In genomic region chr6:150006961-150007464, GRCh38 we compare ENCODE assay signal across 8 cellular contexts. TPM values are rescaled to one million over a fixed set of nuclear protein-coding genes. Genes with fewer than 3 reads are reported as not detected.
DNase-seq lines count a peak whose midpoint lies in the region; ATAC-seq and TF ChIP-seq lines count a peak whose summit lies in the region.

No MANE protein-coding gene starts in this region.

- H3K9me3 ChIP-seq in PC-3 (ENCODE audit: low read length) (no peaks in the 10 kb centered on the region), psoas muscle (no peaks in the 10 kb centered on the region), tibial nerve (peaks cover 0 to 4% (median 0%) of the 10 kb centered on the region in 4 donors)

- H3K36me3 ChIP-seq in PC-3 (ENCODE audit: low read depth, low read length) (no peaks in the 10 kb centered on the region), psoas muscle (ENCODE audit: insufficient read depth in 1 of 2, low read depth in 1 of 2) (no peaks in the 10 kb centered on the region), tibial nerve (no peaks in the 10 kb centered on the region)

- POLR2A ChIA-PET in PC-3 (lab: Charles Lee; ENCODE audit: unreplicated experiment): no interaction called here

- BruUV-seq in PC-3 (replicated peaks; lab: Mats Ljungman, UMichigan): no TSS peak

- DNase-seq in AG09309 (ENCODE audit: low read depth) (no peak), PC-3 (peak; percentile 43), cerebellar cortex (ENCODE audit: low spot score) (peak; percentile 20), psoas muscle (no peak), tibial nerve (ENCODE audit: low spot score in 2 of 2) (no peak)

- H3K4me2 ChIP-seq in PC-3 (ENCODE audit: low read length): no peak overlapping the region

- H3F3A ChIP-seq in PC-3 (ENCODE audit: low read length, unreplicated experiment): no peaks in the 10 kb centered on the region

- H3K79me2 ChIP-seq in PC-3 (ENCODE audit: low read length): no peaks in the 10 kb centered on the region

- no peaks in the 10 kb centered on the region for H3K9me2 ChIP-seq in PC-3 (replicated peaks; ENCODE audit: low read length)

- ATAC-seq in GM18858 (IDR thresholded peaks at IDR 0.05; ENCODE audit: unreplicated experiment): peak; percentile 38
- ATAC-seq in PC-3: no peak
- ATAC-seq in psoas muscle: no peak
- no peak for ATAC-seq in GM18520 (IDR thresholded peaks at IDR 0.05; ENCODE audit: unreplicated experiment)
- ATAC-seq in GM19023 (IDR thresholded peaks at IDR 0.05; ENCODE audit: unreplicated experiment): no peak

- H3K4me3 ChIP-seq in AG09309 (ENCODE audit: control insufficient read depth, low read depth, low read length): no peak overlapping the region
- no peak overlapping the region for H3K4me3 ChIP-seq in PC-3 (ENCODE audit: low read length)
- H3K4me3 ChIP-seq in psoas muscle: no peak overlapping the region
- H3K4me3 ChIP-seq in tibial nerve: no peak overlapping the region

- intact Hi-C loops in PC-3 (cut with micrococcal nuclease) (no loop called here), psoas muscle (cut with DNase I) (no loop called here)

- H3K27me3 ChIP-seq in PC-3 (ENCODE audit: low read length) (no peaks in the 10 kb centered on the region), psoas muscle (ENCODE audit: insufficient read depth in 3 of 3, low read length in 2 of 3) (peaks cover 0 to 54% (median 6%) of the 10 kb centered on the region in 3 donors), tibial nerve (peaks cover 0 to 87% of the 10 kb centered on the region in 2 donors)

- WGBS in psoas muscle, 3 donors: 74 to 81% (median 76%) methylated on average over 7 of the region's 7 CpGs
- WGBS in tibial nerve, 2 donors: 67 to 72% methylated on average over 7 of the region's 7 CpGs

- peaks cover 9% of the 10 kb centered on the region for H3K4me1 ChIP-seq in PC-3 (ENCODE audit: insufficient read depth, low read length)
- H3K4me1 ChIP-seq in psoas muscle: peaks cover 7% of the 10 kb centered on the region
- peaks cover 0 to 17% (median 11%) of the 10 kb centered on the region in 4 donors for H3K4me1 ChIP-seq in tibial nerve

- no peak for TF ChIP-seq EP300 in tibial nerve (IDR thresholded peaks at IDR 0.05)

- no peak overlapping the region for H2AFZ ChIP-seq in PC-3 (ENCODE audit: low read length)

- no peak overlapping the region for H3K9ac ChIP-seq in PC-3 (ENCODE audit: low read length)

- no peak for TF ChIP-seq POLR2A in tibial nerve (IDR thresholded peaks at IDR 0.05)

- H3K27ac ChIP-seq in PC-3 (ENCODE audit: low read length): no peak overlapping the region
- H3K27ac ChIP-seq in psoas muscle: no peak overlapping the region
- no peak overlapping the region for H3K27ac ChIP-seq in tibial nerve

- TF ChIP-seq CTCF in AG09309 (IDR thresholded peaks at IDR 0.05; ENCODE audit: control insufficient read depth, insufficient read depth, low read depth, low read length, missing control alignments) (peak; percentile 61), PC-3 (conservative IDR thresholded peaks at IDR 0.05; ENCODE audit: low read depth, low read length) (peak; percentile 37; the same call in 1 of the 2 replicates), psoas muscle (IDR thresholded peaks at IDR 0.05) (peak; percentile 32), tibial nerve (IDR thresholded peaks at IDR 0.05) (peak in 2 of 5 experiments; percentile 8 to 24)

- CTCF ChIA-PET in PC-3 (lab: Charles Lee): interaction anchor here (0.6 kb wide), 1 partner anchor 309 kb away, joined by 3 read pairs; no protein-coding TSS in a partner anchor

- no peaks in the 10 kb centered on the region for H4K20me1 ChIP-seq in PC-3 (ENCODE audit: low read length)

RNA-seq across cellular contexts. Expression of gene RAET1L, which starts 18.3 kb away (rescaled TPM):
- total RNA-seq in PC-3 (2014; rRNA removed) (1.1 and 3.6 TPM in 2 replicates), psoas muscle (not detected), tibial nerve (not detected)
- under 1 TPM in 2 of 3 donors, not detected in 1; 0.06 to 0.07 TPM for polyA plus RNA-seq in psoas muscle

RNA-seq across cellular contexts. Expression of gene ULBP1, which starts 43.3 kb away (rescaled TPM):
- 0.86 and 0.87 TPM in 2 replicates for total RNA-seq in PC-3 (2014; rRNA removed)
- under 1 TPM; 0.06 to 0.12 (median 0.10) TPM for total RNA-seq in psoas muscle
- under 1 TPM; 0.03 to 0.10 (median 0.03) TPM for polyA plus RNA-seq in psoas muscle
- total RNA-seq in tibial nerve: under 1 TPM in 1 of 4 donors, not detected in 3; 0.21 TPM

Comparison
In these comparisons a context has a peak if more than half of its experiments do, and no peak if none do; other contexts are left out.
1. DNase-seq: peak in PC-3 (single experiment) and cerebellar cortex (single experiment); none in AG09309 (single experiment), psoas muscle (0 of 2) and tibial nerve (0 of 2).